25 cellular contexts compared by ENCODE assay signal in the genomic region with DNA sequence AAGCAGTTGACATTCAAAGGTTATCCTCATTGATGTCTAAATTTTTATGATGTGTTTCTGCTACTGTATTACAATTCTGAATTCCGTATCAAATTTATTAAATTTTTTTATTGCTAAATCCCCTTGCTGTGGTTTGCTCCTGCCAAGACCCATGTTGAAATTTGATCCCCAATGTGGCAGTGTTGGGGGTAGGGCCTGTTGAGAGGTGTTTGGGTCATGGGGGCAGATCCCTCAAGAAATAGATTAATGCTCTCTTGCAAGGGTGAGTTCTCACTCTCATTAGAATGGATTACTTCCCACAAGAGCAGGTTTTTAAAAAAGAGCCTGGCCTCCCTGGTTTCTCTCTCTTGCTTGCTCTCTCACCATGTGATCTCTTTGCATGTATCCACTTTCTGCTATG.
DNase-seq lines count a peak whose midpoint lies in the region; ATAC-seq and TF ChIP-seq lines count a peak whose summit lies in the region.
"Had no signal": no experiment of that assay in that cellular context is flagged by ENCODE, and none has a peak within 500 bp of the region (broad histone marks: within the 10 kb centered on the region; RNA-seq: fewer than 3 reads in every experiment).

No MANE protein-coding gene starts in this region.

- H2BK12ac ChIP-seq in mesenchymal stem cell (ENCODE audit: low read length in 2 of 2) = no peak overlapping the region

- H3K9me2 ChIP-seq in GM23338 (ENCODE audit: insufficient read depth) = no peaks in the 10 kb centered on the region

- no CpG with 5 or more reads among the region's 1 CpG for WGBS in mesenchymal stem cell

- CTCF ChIA-PET in WTC11 (lab: Charles Lee) = no interaction called here

- H3K36me3 ChIP-seq in GM23338 (ENCODE audit: insufficient read depth) (no peaks in the 10 kb centered on the region), mesenchymal stem cell (ENCODE audit: control insufficient read depth in 1 of 2, insufficient read depth in 2 of 2, low read depth in 1 of 2, low read length in 2 of 2) (no peaks in the 10 kb centered on the region), neural progenitor cell (no peaks in the 10 kb centered on the region)
- H3K36me3 ChIP-seq: BLaER1 treated with 17β-estradiol and CSF1 and Interleukin-3, amounts not matched to agents 10 nM and 100 nM had no signal

- H4K8ac ChIP-seq in mesenchymal stem cell (ENCODE audit: low read length) = no peak overlapping the region

- H3K27me3 ChIP-seq in GM23338 (ENCODE audit: insufficient read depth) (no peaks in the 10 kb centered on the region), mesenchymal stem cell (ENCODE audit: control insufficient read depth in 1 of 2, insufficient read depth in 1 of 2, low read length in 2 of 2) (no peaks in the 10 kb centered on the region), neural progenitor cell (no peaks in the 10 kb centered on the region)
- H3K27me3 ChIP-seq: BLaER1 treated with 17β-estradiol and CSF1 and Interleukin-3, amounts not matched to agents 10 nM and 100 nM had no signal

- H3K27ac Mint-ChIP-seq in GM23338 (no peak overlapping the region; the same call in 1 of the 2 replicates), WTC11 (no peak overlapping the region), neural progenitor cell (no peak overlapping the region)
- H3K27ac Mint-ChIP-seq: B cell; CD4-positive, alpha-beta memory T cell; CD4-positive, CD25-positive, alpha-beta regulatory T cell; CD8-positive, alpha-beta memory T cell had no signal

- H3K4me3 Mint-ChIP-seq in GM23338 (no peak overlapping the region), WTC11 (no peak overlapping the region), neural progenitor cell (no peak overlapping the region)
- H3K4me3 Mint-ChIP-seq: B cell; CD4-positive, alpha-beta memory T cell; CD4-positive, CD25-positive, alpha-beta regulatory T cell; CD8-positive, alpha-beta memory T cell had no signal

- H3K4me3 ChIP-seq in GM23338 = no peak overlapping the region
- H3K4me3 ChIP-seq in mesenchymal stem cell (ENCODE audit: insufficient read depth in 1 of 2, low read depth in 1 of 2, low read length in 2 of 2) = no peak overlapping the region
- H3K4me3 ChIP-seq in neural progenitor cell = no peak overlapping the region
- H3K4me3 ChIP-seq: A549; BLaER1 treated with 17β-estradiol and CSF1 and Interleukin-3, amounts not matched to agents 10 nM and 100 nM; GM12878 had no signal

- H3K4ac ChIP-seq in mesenchymal stem cell (ENCODE audit: low read depth in 1 of 2, low read length in 2 of 2) = no peak overlapping the region

- no peak overlapping the region for H2BK5ac ChIP-seq in mesenchymal stem cell (ENCODE audit: low read depth, low read length, poor library complexity, severe bottlenecking)

- H3F3A ChIP-seq in GM23338 (replicated peaks; ENCODE audit: low read depth) (no peaks in the 10 kb centered on the region), neural progenitor cell (ENCODE audit: low read depth) (no peaks in the 10 kb centered on the region)

- no peak overlapping the region for H4K91ac ChIP-seq in mesenchymal stem cell (ENCODE audit: low read length)

- H3K9me3 Mint-ChIP-seq in GM23338 (peaks cover 5% of the 10 kb centered on the region; the same call in 1 of the 3 replicates), WTC11 (peaks cover 9% of the 10 kb centered on the region), neural progenitor cell (no peaks in the 10 kb centered on the region)

- H3K9ac ChIP-seq in mesenchymal stem cell (ENCODE audit: low read length) (no peak overlapping the region), neural progenitor cell (no peak overlapping the region)
- H3K9ac ChIP-seq: BLaER1 treated with 17β-estradiol and CSF1 and Interleukin-3, amounts not matched to agents 10 nM and 100 nM had no signal

- H3K79me2 ChIP-seq in GM23338 (replicated peaks; ENCODE audit: insufficient read depth) (peaks cover 27% of the 10 kb centered on the region), neural progenitor cell (ENCODE audit: low read depth) (no peaks in the 10 kb centered on the region)

- POLR2A ChIA-PET in WTC11 (lab: Charles Lee) = no interaction called here

- peak overlapping the region; percentile 41 for H3K4me2 ChIP-seq in GM23338
- H3K4me2 ChIP-seq in mesenchymal stem cell (ENCODE audit: low read length, poor library complexity, severe bottlenecking) = no peak overlapping the region
- no peak overlapping the region for H3K4me2 ChIP-seq in neural progenitor cell
- H3K4me2 ChIP-seq: A549; BLaER1 treated with 17β-estradiol and CSF1 and Interleukin-3, amounts not matched to agents 10 nM and 100 nM had no signal

- no peak overlapping the region for H2AFZ ChIP-seq in GM23338
- H2AFZ ChIP-seq in mesenchymal stem cell (ENCODE audit: low read depth, low read length) = no peak overlapping the region
- H2AFZ ChIP-seq in neural progenitor cell (replicated peaks) = peak overlapping the region; percentile 55

- H3K36me3 Mint-ChIP-seq in GM23338 (ENCODE audit: low read depth) (peaks cover 10% of the 10 kb centered on the region), WTC11 (peaks cover 13% of the 10 kb centered on the region), neural progenitor cell (no peaks in the 10 kb centered on the region)
- H3K36me3 Mint-ChIP-seq: CD4-positive, alpha-beta memory T cell; CD4-positive, CD25-positive, alpha-beta regulatory T cell had no signal

- no peaks in the 10 kb centered on the region for H3K79me1 ChIP-seq in mesenchymal stem cell (replicated peaks; ENCODE audit: low read length, poor library complexity, severe bottlenecking)

- H2BK15ac ChIP-seq in mesenchymal stem cell (ENCODE audit: low read depth, poor library complexity, severe bottlenecking) = no peak overlapping the region

- no peak overlapping the region for H3K18ac ChIP-seq in mesenchymal stem cell (ENCODE audit: low read depth in 1 of 2, low read length in 2 of 2)

- H3K4me1 ChIP-seq in GM23338 (ENCODE audit: insufficient read depth) = peaks cover 20% of the 10 kb centered on the region
- H3K4me1 ChIP-seq in mesenchymal stem cell (ENCODE audit: control insufficient read depth, insufficient read depth, low read depth, low read length) = no peaks in the 10 kb centered on the region
- H3K4me1 ChIP-seq in neural progenitor cell = peaks cover 7% of the 10 kb centered on the region
- H3K4me1 ChIP-seq: A549; BLaER1 treated with 17β-estradiol and CSF1 and Interleukin-3, amounts not matched to agents 10 nM and 100 nM had no signal

- no peak for TF ChIP-seq CTCF in GM23338 (conservative IDR thresholded peaks at IDR 0.05; ENCODE audit: low read depth in 2 of 2)
- TF ChIP-seq CTCF in WTC11 (IDR thresholded peaks at IDR 0.05) = no peak
- TF ChIP-seq CTCF in neural progenitor cell (IDR thresholded peaks at IDR 0.05) = no peak

- H3K27me3 Mint-ChIP-seq in GM23338 (ENCODE audit: insufficient read depth, low read depth, poor library complexity) (no peaks in the 10 kb centered on the region), WTC11 (ENCODE audit: low read depth) (no peaks in the 10 kb centered on the region), neural progenitor cell (ENCODE audit: insufficient read depth, low read depth) (no peaks in the 10 kb centered on the region)
- H3K27me3 Mint-ChIP-seq: CD4-positive, alpha-beta memory T cell; CD4-positive, CD25-positive, alpha-beta regulatory T cell; CD8-positive, alpha-beta memory T cell had no signal

- no peak overlapping the region for H3K14ac ChIP-seq in mesenchymal stem cell (ENCODE audit: low read length in 2 of 2)

- peak overlapping the region; percentile 85 for H2AK5ac ChIP-seq in mesenchymal stem cell (ENCODE audit: low read length, severe bottlenecking)

- no peak overlapping the region for H3K23ac ChIP-seq in mesenchymal stem cell (ENCODE audit: low read length in 2 of 2)

- H3K27ac ChIP-seq in GM23338 (ENCODE audit: low read depth) (no peak overlapping the region; the same call in 1 of the 2 replicates), mesenchymal stem cell (ENCODE audit: low read length, poor library complexity, severe bottlenecking) (no peak overlapping the region), neural progenitor cell (no peak overlapping the region)
- H3K27ac ChIP-seq: 22Rv1; A549; BLaER1 treated with 17β-estradiol and CSF1 and Interleukin-3, amounts not matched to agents 10 nM and 100 nM; C4-2B had no signal

- H2BK120ac ChIP-seq in mesenchymal stem cell (ENCODE audit: low read depth, low read length) = no peak overlapping the region

- no peaks in the 10 kb centered on the region for H3K9me3 ChIP-seq in mesenchymal stem cell (ENCODE audit: control insufficient read depth, low read length)
- no peaks in the 10 kb centered on the region for H3K9me3 ChIP-seq in neural progenitor cell (ENCODE audit: low read depth)
- H3K9me3 ChIP-seq: A549 had no signal

- H3K4me1 Mint-ChIP-seq in GM23338 = peaks cover 24% of the 10 kb centered on the region
- H3K4me1 Mint-ChIP-seq in WTC11 = peaks cover 20% of the 10 kb centered on the region
- H3K4me1 Mint-ChIP-seq in neural progenitor cell = peaks cover 3% of the 10 kb centered on the region
- H3K4me1 Mint-ChIP-seq: B cell; CD4-positive, alpha-beta memory T cell; CD4-positive, CD25-positive, alpha-beta regulatory T cell had no signal

- ATAC-seq in GM23338 = peak; percentile 69
- ATAC-seq in WTC11 = peak; percentile 67
- ATAC-seq in HG03139 (IDR thresholded peaks at IDR 0.05; ENCODE audit: unreplicated experiment) = no peak
- ATAC-seq: A549, GM12878 had no signal

- DNase-seq in GM23338 (ENCODE audit: low spot score) = peak; percentile 24
- DNase-seq in WTC11 (ENCODE audit: low spot score) = no peak
- no peak for DNase-seq in mesenchymal stem cell
- DNase-seq in neural progenitor cell (ENCODE audit: low spot score) = no peak
- DNase-seq in middle frontal gyrus (ENCODE audit: extremely low spot score, low spot score) = no peak
- DNase-seq in activated CD4-positive, alpha-beta T cell treated with anti-CD3 and anti-CD28 coated beads, Interleukin-2, amount 50 U/mL, for 4 hours = no peak
- DNase-seq: AML-193; CD4-positive, alpha-beta memory T cell; CD4-positive, CD25-positive, alpha-beta regulatory T cell; CD8-positive, alpha-beta memory T cell; COR-L47; DMS 273 treated with DMSO at 0.1 percent for 48 hours; DMS153; DMS53; DMS79; DND-41; EL; GDM1 had no signal

- H4K20me1 ChIP-seq in GM23338 (replicated peaks; ENCODE audit: insufficient read depth) = no peaks in the 10 kb centered on the region
- H4K20me1 ChIP-seq in neural progenitor cell (ENCODE audit: low read depth) = no peaks in the 10 kb centered on the region
- H4K20me1 ChIP-seq: BLaER1 treated with 17β-estradiol and CSF1 and Interleukin-3, amounts not matched to agents 10 nM and 100 nM had no signal

TF ChIP-seq in GM23338, 12 proteins besides CTCF, POLR2A, EP300 and RAD21 (continues in another document):
- TF ChIP-seq POLR2AphosphoS5 (IDR thresholded peaks at IDR 0.05; ENCODE audit: low read depth) (no peak), ZNF114 (CRISPR knock-in tag; IDR thresholded peaks at IDR 0.05) (no peak)

TF ChIP-seq in WTC11, 78 proteins besides CTCF, POLR2A, EP300 and RAD21 (continues in another document):
- TF ChIP-seq, protein P1, sequence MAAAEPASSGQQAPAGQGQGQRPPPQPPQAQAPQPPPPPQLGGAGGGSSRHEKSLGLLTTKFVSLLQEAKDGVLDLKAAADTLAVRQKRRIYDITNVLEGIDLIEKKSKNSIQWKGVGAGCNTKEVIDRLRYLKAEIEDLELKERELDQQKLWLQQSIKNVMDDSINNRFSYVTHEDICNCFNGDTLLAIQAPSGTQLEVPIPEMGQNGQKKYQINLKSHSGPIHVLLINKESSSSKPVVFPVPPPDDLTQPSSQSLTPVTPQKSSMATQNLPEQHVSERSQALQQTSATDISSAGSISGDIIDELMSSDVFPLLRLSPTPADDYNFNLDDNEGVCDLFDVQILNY (CRISPR knock-in tag; IDR thresholded peaks at IDR 0.05) = no peak
